Comparison of ENCODE assay signal across 1 cellular context in the genomic region with DNA sequence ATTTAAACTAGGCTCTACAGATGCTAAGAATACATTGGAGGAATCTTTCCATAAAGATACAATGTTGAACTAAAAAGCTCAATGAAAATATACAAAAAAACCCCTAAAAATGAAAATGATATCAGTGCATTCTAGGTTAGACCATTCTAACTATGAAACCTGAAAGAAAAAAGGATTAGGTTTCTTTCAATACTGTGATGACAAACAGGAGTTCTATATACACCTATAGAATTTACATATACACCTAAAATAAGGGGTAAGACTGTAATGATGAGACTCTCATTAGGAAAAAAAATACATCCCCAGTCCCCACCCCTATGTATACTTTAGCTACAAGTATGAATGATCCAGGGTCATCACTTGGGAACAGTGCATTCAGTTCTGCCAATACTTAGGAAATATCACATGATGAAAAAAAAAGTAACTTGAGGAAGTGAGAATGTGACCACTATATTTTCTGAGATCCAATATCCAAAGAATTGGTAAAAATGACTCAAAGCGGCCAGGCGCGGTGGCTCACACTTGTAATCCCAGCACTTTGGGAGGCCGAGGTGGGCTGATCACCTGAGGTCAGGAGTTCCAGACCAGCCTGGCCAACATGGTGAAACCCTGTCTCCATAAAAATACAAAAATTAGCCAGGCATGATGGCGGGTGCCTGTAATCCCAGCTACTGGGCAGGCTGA.
A peak's percentile ranks its signal among the peaks of the same experiment; 100 is the strongest.
TF ChIP-seq lines count a peak whose summit lies in the region.

No MANE protein-coding gene starts in this region.

TF ChIP-seq in GM12878, 131 proteins besides CTCF, POLR2A, EP300 and RAD21:
- no peak for TF ChIP-seq ETV6 (conservative IDR thresholded peaks at IDR 0.05 in 1 of 2, IDR thresholded peaks at IDR 0.05 in 1 of 2; ENCODE audit: borderline replicate concordance in 1 of 2, low read depth in 1 of 2)
- no peak for TF ChIP-seq BMI1 (IDR thresholded peaks at IDR 0.05; ENCODE audit: borderline replicate concordance)
- no peak for TF ChIP-seq RB1 (IDR thresholded peaks at IDR 0.05; ENCODE audit: borderline replicate concordance)
- TF ChIP-seq BHLHE40 (IDR thresholded peaks at IDR 0.05; ENCODE audit: borderline replicate concordance in 1 of 2, low read depth in 2 of 2, low read length in 1 of 2): no peak
- TF ChIP-seq JUND (IDR thresholded peaks at IDR 0.05; ENCODE audit: low read depth, low read length): no peak
- no peak for TF ChIP-seq RAD51 (IDR thresholded peaks at IDR 0.05)
- no peak for TF ChIP-seq CEBPB (IDR thresholded peaks at IDR 0.05; ENCODE audit: borderline replicate concordance in 1 of 2, low read depth in 2 of 2, low read length in 2 of 2)
- TF ChIP-seq YY1 (IDR thresholded peaks at IDR 0.05; ENCODE audit: low read depth, low read length): no peak
- no peak for TF ChIP-seq MTA2 (IDR thresholded peaks at IDR 0.05; ENCODE audit: low read depth)
- TF ChIP-seq ZNF384 (IDR thresholded peaks at IDR 0.05; ENCODE audit: borderline replicate concordance, low read depth, low read length): no peak
- TF ChIP-seq TCF12 (IDR thresholded peaks at IDR 0.05; ENCODE audit: low read depth, low read length): no peak
- TF ChIP-seq, protein P1, sequence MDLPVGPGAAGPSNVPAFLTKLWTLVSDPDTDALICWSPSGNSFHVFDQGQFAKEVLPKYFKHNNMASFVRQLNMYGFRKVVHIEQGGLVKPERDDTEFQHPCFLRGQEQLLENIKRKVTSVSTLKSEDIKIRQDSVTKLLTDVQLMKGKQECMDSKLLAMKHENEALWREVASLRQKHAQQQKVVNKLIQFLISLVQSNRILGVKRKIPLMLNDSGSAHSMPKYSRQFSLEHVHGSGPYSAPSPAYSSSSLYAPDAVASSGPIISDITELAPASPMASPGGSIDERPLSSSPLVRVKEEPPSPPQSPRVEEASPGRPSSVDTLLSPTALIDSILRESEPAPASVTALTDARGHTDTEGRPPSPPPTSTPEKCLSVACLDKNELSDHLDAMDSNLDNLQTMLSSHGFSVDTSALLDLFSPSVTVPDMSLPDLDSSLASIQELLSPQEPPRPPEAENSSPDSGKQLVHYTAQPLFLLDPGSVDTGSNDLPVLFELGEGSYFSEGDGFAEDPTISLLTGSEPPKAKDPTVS (IDR thresholded peaks at IDR 0.05; ENCODE audit: low read depth, low read length): no peak
- no peak; the same call in 1 of the 2 replicates for TF ChIP-seq NFIC (IDR thresholded peaks at IDR 0.05; ENCODE audit: low read depth, low read length)
- no peak for TF ChIP-seq FOS (IDR thresholded peaks at IDR 0.05; ENCODE audit: borderline replicate concordance, extremely low read depth, insufficient read length)
- TF ChIP-seq CHD1 (IDR thresholded peaks at IDR 0.05; ENCODE audit: low read depth, low read length): no peak
- no peak for TF ChIP-seq MYC (IDR thresholded peaks at IDR 0.05; ENCODE audit: insufficient read depth, insufficient read length, insufficient replicate concordance, low read length, severe bottlenecking)
- no peak for TF ChIP-seq ATF7 (IDR thresholded peaks at IDR 0.05; ENCODE audit: low read depth)
- TF ChIP-seq, protein P2, sequence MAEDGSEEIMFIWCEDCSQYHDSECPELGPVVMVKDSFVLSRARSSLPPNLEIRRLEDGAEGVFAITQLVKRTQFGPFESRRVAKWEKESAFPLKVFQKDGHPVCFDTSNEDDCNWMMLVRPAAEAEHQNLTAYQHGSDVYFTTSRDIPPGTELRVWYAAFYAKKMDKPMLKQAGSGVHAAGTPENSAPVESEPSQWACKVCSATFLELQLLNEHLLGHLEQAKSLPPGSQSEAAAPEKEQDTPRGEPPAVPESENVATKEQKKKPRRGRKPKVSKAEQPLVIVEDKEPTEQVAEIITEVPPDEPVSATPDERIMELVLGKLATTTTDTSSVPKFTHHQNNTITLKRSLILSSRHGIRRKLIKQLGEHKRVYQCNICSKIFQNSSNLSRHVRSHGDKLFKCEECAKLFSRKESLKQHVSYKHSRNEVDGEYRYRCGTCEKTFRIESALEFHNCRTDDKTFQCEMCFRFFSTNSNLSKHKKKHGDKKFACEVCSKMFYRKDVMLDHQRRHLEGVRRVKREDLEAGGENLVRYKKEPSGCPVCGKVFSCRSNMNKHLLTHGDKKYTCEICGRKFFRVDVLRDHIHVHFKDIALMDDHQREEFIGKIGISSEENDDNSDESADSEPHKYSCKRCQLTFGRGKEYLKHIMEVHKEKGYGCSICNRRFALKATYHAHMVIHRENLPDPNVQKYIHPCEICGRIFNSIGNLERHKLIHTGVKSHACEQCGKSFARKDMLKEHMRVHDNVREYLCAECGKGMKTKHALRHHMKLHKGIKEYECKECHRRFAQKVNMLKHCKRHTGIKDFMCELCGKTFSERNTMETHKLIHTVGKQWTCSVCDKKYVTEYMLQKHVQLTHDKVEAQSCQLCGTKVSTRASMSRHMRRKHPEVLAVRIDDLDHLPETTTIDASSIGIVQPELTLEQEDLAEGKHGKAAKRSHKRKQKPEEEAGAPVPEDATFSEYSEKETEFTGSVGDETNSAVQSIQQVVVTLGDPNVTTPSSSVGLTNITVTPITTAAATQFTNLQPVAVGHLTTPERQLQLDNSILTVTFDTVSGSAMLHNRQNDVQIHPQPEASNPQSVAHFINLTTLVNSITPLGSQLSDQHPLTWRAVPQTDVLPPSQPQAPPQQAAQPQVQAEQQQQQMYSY (CRISPR knock-in tag; IDR thresholded peaks at IDR 0.05): no peak
- TF ChIP-seq, protein P3, sequence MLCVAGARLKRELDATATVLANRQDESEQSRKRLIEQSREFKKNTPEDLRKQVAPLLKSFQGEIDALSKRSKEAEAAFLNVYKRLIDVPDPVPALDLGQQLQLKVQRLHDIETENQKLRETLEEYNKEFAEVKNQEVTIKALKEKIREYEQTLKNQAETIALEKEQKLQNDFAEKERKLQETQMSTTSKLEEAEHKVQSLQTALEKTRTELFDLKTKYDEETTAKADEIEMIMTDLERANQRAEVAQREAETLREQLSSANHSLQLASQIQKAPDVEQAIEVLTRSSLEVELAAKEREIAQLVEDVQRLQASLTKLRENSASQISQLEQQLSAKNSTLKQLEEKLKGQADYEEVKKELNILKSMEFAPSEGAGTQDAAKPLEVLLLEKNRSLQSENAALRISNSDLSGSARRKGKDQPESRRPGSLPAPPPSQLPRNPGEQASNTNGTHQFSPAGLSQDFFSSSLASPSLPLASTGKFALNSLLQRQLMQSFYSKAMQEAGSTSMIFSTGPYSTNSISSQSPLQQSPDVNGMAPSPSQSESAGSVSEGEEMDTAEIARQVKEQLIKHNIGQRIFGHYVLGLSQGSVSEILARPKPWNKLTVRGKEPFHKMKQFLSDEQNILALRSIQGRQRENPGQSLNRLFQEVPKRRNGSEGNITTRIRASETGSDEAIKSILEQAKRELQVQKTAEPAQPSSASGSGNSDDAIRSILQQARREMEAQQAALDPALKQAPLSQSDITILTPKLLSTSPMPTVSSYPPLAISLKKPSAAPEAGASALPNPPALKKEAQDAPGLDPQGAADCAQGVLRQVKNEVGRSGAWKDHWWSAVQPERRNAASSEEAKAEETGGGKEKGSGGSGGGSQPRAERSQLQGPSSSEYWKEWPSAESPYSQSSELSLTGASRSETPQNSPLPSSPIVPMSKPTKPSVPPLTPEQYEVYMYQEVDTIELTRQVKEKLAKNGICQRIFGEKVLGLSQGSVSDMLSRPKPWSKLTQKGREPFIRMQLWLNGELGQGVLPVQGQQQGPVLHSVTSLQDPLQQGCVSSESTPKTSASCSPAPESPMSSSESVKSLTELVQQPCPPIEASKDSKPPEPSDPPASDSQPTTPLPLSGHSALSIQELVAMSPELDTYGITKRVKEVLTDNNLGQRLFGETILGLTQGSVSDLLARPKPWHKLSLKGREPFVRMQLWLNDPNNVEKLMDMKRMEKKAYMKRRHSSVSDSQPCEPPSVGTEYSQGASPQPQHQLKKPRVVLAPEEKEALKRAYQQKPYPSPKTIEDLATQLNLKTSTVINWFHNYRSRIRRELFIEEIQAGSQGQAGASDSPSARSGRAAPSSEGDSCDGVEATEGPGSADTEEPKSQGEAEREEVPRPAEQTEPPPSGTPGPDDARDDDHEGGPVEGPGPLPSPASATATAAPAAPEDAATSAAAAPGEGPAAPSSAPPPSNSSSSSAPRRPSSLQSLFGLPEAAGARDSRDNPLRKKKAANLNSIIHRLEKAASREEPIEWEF (IDR thresholded peaks at IDR 0.05; ENCODE audit: insufficient replicate concordance, low read depth, low read length): no peak
- no peak for TF ChIP-seq POLR2AphosphoS5 (IDR thresholded peaks at IDR 0.05; ENCODE audit: low read length)
- TF ChIP-seq JUNB (IDR thresholded peaks at IDR 0.05): peak; percentile 16; the same call in 1 of the 2 replicates
- peak; percentile 51; the same call in 1 of the 2 replicates for TF ChIP-seq SPI1 (IDR thresholded peaks at IDR 0.05; ENCODE audit: borderline replicate concordance, insufficient read depth, low read depth, low read length)
- TF ChIP-seq YBX1 (IDR thresholded peaks at IDR 0.05): no peak
- no peak for TF ChIP-seq SMAD5 (IDR thresholded peaks at IDR 0.05; ENCODE audit: low read depth)
- TF ChIP-seq CREB1 (IDR thresholded peaks at IDR 0.05; ENCODE audit: low read depth): no peak
- TF ChIP-seq, protein P4, sequence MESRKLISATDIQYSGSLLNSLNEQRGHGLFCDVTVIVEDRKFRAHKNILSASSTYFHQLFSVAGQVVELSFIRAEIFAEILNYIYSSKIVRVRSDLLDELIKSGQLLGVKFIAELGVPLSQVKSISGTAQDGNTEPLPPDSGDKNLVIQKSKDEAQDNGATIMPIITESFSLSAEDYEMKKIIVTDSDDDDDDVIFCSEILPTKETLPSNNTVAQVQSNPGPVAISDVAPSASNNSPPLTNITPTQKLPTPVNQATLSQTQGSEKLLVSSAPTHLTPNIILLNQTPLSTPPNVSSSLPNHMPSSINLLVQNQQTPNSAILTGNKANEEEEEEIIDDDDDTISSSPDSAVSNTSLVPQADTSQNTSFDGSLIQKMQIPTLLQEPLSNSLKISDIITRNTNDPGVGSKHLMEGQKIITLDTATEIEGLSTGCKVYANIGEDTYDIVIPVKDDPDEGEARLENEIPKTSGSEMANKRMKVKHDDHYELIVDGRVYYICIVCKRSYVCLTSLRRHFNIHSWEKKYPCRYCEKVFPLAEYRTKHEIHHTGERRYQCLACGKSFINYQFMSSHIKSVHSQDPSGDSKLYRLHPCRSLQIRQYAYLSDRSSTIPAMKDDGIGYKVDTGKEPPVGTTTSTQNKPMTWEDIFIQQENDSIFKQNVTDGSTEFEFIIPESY (IDR thresholded peaks at IDR 0.05): peak; percentile 78; the same call in 1 of the 2 replicates
- no peak for TF ChIP-seq TAF1 (IDR thresholded peaks at IDR 0.05; ENCODE audit: borderline replicate concordance, low read depth, low read length)
- TF ChIP-seq NR2F1 (conservative IDR thresholded peaks at IDR 0.05): no peak
- no peak for TF ChIP-seq TBL1XR1 (IDR thresholded peaks at IDR 0.05; ENCODE audit: low read depth, low read length)
- TF ChIP-seq DPF2 (IDR thresholded peaks at IDR 0.05): no peak
- TF ChIP-seq NFYA (IDR thresholded peaks at IDR 0.05; ENCODE audit: borderline replicate concordance, low read depth, low read length): no peak
- no peak for TF ChIP-seq POU2F2 (IDR thresholded peaks at IDR 0.05; ENCODE audit: borderline replicate concordance, low read depth, low read length)
- no peak for TF ChIP-seq MYB (IDR thresholded peaks at IDR 0.05; ENCODE audit: borderline replicate concordance, low read depth, low read length)
- TF ChIP-seq, protein P5, sequence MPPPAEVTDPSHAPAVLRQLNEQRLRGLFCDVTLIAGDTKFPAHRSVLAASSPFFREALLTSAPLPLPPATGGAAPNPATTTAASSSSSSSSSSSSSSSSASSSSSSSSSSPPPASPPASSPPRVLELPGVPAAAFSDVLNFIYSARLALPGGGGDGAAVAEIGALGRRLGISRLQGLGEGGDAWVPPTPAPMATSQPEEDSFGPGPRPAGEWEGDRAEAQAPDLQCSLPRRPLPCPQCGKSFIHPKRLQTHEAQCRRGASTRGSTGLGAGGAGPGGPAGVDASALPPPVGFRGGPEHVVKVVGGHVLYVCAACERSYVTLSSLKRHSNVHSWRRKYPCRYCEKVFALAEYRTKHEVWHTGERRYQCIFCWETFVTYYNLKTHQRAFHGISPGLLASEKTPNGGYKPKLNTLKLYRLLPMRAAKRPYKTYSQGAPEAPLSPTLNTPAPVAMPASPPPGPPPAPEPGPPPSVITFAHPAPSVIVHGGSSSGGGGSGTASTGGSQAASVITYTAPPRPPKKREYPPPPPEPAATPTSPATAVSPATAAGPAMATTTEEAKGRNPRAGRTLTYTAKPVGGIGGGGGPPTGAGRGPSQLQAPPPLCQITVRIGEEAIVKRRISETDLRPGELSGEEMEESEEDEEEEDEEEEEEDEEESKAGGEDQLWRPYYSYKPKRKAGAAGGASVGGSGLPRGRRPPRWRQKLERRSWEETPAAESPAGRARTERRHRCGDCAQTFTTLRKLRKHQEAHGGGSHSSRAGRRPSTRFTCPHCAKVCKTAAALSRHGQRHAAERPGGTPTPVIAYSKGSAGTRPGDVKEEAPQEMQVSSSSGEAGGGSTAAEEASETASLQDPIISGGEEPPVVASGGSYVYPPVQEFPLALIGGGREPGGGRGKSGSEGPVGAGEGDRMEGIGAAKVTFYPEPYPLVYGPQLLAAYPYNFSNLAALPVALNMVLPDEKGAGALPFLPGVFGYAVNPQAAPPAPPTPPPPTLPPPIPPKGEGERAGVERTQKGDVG (CRISPR knock-in tag; IDR thresholded peaks at IDR 0.05): no peak
- TF ChIP-seq NBN (IDR thresholded peaks at IDR 0.05): no peak
- no peak for TF ChIP-seq NR2C2 (IDR thresholded peaks at IDR 0.05; ENCODE audit: borderline replicate concordance, control insufficient read depth, insufficient read length, low read depth)
- TF ChIP-seq EED (IDR thresholded peaks at IDR 0.05; ENCODE audit: low read depth): peak; percentile 35; the same call in 1 of the 2 replicates
- TF ChIP-seq, protein P6, sequence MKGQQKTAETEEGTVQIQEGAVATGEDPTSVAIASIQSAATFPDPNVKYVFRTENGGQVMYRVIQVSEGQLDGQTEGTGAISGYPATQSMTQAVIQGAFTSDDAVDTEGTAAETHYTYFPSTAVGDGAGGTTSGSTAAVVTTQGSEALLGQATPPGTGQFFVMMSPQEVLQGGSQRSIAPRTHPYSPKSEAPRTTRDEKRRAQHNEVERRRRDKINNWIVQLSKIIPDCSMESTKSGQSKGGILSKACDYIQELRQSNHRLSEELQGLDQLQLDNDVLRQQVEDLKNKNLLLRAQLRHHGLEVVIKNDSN (IDR thresholded peaks at IDR 0.05; ENCODE audit: borderline replicate concordance, extremely low read length, insufficient read depth, low read depth, low read length): no peak
- peak in 1 of 2 experiments; percentile 44; a peak in 2 of 4 replicates for TF ChIP-seq IKZF2 (IDR thresholded peaks at IDR 0.05)
- no peak for TF ChIP-seq SMARCA5 (IDR thresholded peaks at IDR 0.05)
- TF ChIP-seq ZNF207 (IDR thresholded peaks at IDR 0.05; ENCODE audit: borderline replicate concordance): no peak
